8 cellular contexts compared by ENCODE assay signal in genomic region chr11:79441159-79441875, GRCh38. TPM values are rescaled to one million over a fixed set of nuclear protein-coding genes. Genes with fewer than 3 reads are reported as not detected.
DNase-seq lines count a peak whose midpoint lies in the region; ATAC-seq and TF ChIP-seq lines count a peak whose summit lies in the region.

No MANE protein-coding gene starts in this region.

- peaks cover 21 to 55% (median 29%) of the 10 kb centered on the region in 3 donors for H3K4me1 ChIP-seq in esophagus squamous epithelium

- TF ChIP-seq POLR2A in esophagus squamous epithelium (IDR thresholded peaks at IDR 0.05): no peak

- H3K36me3 ChIP-seq in esophagus squamous epithelium: no peaks in the 10 kb centered on the region

- H3K27me3 ChIP-seq in esophagus squamous epithelium: peaks cover 0 to 81% (median 5%) of the 10 kb centered on the region in 4 donors

- H3K9me3 ChIP-seq in esophagus squamous epithelium: no peaks in the 10 kb centered on the region

- peak overlapping the region; percentile 75 to 87 (median 84) for H3K27ac ChIP-seq in esophagus squamous epithelium

- peak; percentile 9 for DNase-seq in EL
- peak; percentile 72 to 91 for DNase-seq in NOMO-1 (lab: John Stamatoyannopoulos, UW; ENCODE audit: unreplicated experiment in 2 of 2)
- DNase-seq in esophagus squamous epithelium (lab: John Stamatoyannopoulos, UW): no peak
- DNase-seq in pons (ENCODE audit: low spot score): peak; percentile 64
- DNase-seq in kidney glomerular epithelial cell (lab: John Stamatoyannopoulos, UW): no peak
- no peak for DNase-seq in NCI-H187 treated with DMSO at 0.1 percent for 48 hours (lab: John Stamatoyannopoulos, UW)

- intact Hi-C loops in esophagus squamous epithelium (cut with DNase I): no loop called here

- 17 to 20% methylated on average over 20 of the region's 20 CpGs for WGBS in esophagus squamous epithelium, 2 donors

- H3K4me3 ChIP-seq in esophagus squamous epithelium: peak overlapping the region; percentile 44 to 74 (median 65)

- TF ChIP-seq CTCF in esophagus squamous epithelium (IDR thresholded peaks at IDR 0.05): no peak

- ATAC-seq in HG03280 (IDR thresholded peaks at IDR 0.05; ENCODE audit: unreplicated experiment): no peak
- no peak for ATAC-seq in activated CD4-positive, CD25-positive, alpha-beta regulatory T cell treated with anti-CD3 and anti-CD28 coated beads, Interleukin-2, amount 50 U/mL, for 24 hours

RNA-seq across cellular contexts. Expression of gene TENM4, which starts 0.5 kb away (rescaled TPM):
- total RNA-seq in esophagus squamous epithelium: 10 to 100 TPM in 3 of 4 donors, 1 to 10 TPM in 1; 7.7 to 39.3 (median 16.1) TPM

Comparison
In these comparisons a context has a peak if more than half of its experiments do, and no peak if none do; other contexts are left out.
1. DNase-seq: peak in EL (single experiment), NOMO-1 (2 of 2) and pons (single experiment); none in esophagus squamous epithelium (single experiment), kidney glomerular epithelial cell (single experiment) and NCI-H187 treated with DMSO at 0.1 percent for 48 hours (single experiment).